Comparison of ENCODE assay signal across 21 cellular contexts in the genomic region with DNA sequence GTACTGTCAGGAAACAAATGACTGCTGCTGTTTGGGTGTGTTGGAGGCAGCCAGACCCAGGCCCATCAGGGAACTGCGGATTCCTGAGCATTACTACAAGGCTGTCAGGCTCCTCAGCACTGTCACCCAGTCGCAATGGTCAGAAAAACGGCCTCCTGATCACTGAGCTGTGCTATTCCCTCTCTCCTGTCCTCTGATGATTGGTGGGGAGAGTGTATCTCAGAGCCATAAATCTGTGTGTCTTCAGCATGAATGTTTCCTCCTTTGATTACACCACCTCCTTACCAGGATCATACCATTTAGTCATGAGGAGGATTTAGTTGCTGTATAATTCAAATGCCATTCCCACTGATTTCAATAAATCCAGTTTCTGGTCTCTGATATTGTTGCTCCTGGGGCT.
"Had no signal": no experiment of that assay in that cellular context is flagged by ENCODE, and none has a peak within 500 bp of the region (broad histone marks: within the 10 kb centered on the region; RNA-seq: fewer than 3 reads in every experiment).

No MANE protein-coding gene starts in this region.

- H3K27me3 Mint-ChIP-seq: activated naive CD4-positive, alpha-beta T cell treated with anti-CD3 and anti-CD28 coated beads, Interleukin-2, amount 10 ng/mL, durations not matched to agents 7 days and 5 days; activated naive CD8-positive, alpha-beta T cell treated with anti-CD3 and anti-CD28 coated beads, Interleukin-2, amount 50 U/mL, for 24 hours; stimulated activated naive CD8-positive, alpha-beta T cell treated with anti-CD3 and anti-CD28 coated beads, Interleukin-15, amount 100 ng/mL, for 72 hours had no signal

- FAIRE-seq: endometrium, frontal cortex had no signal

- H3K27ac Mint-ChIP-seq: activated naive CD4-positive, alpha-beta T cell treated with anti-CD3 and anti-CD28 coated beads, Interleukin-2, amount 10 ng/mL, durations not matched to agents 7 days and 5 days; activated naive CD8-positive, alpha-beta T cell treated with anti-CD3 and anti-CD28 coated beads, Interleukin-2, amount 50 U/mL, for 24 hours; natural killer cell treated with Interleukin-12 subunit alpha and Interleukin-12 subunit beta and Interleukin-15 and Interleukin-18, amount 100 ng/mL, for 72 hours; stimulated activated naive CD8-positive, alpha-beta T cell treated with anti-CD3 and anti-CD28 coated beads, Interleukin-15, amount 100 ng/mL, for 72 hours had no signal

- DNase-seq: activated CD8-positive, alpha-beta memory T cell treated with anti-CD3 and anti-CD28 coated beads for 24 hours; activated CD8-positive, alpha-beta memory T cell treated with anti-CD3 and anti-CD28 coated beads, Interleukin-2, amount 50 U/mL, for 48 hours; activated effector memory CD4-positive, alpha-beta T cell treated with Interleukin-2 at 50 U/mL for 16 hours; activated naive CD4-positive, alpha-beta T cell treated with anti-CD3 and anti-CD28 coated beads, Interleukin-2, amount 10 ng/mL, durations not matched to agents 7 days and 5 days; activated naive CD8-positive, alpha-beta T cell treated with anti-CD3 and anti-CD28 coated beads, Interleukin-2, amount 50 U/mL, for 24 hours; activated T-cell treated with anti-CD3 and anti-CD28 coated beads, Interleukin-2, amount 50 U/mL, for 48 hours; erythroblast; head of caudate nucleus; nucleus accumbens; stimulated activated naive CD8-positive, alpha-beta T cell treated with anti-CD3 and anti-CD28 coated beads, Interleukin-15, amount 100 ng/mL, for 72 hours; T-helper 1 cell; T-helper 9 cell; transverse colon had no signal

- H3K36me3 ChIP-seq: ascending aorta, suprapubic skin, transverse colon, vagina had no signal

- H3K4me3 Mint-ChIP-seq: activated naive CD4-positive, alpha-beta T cell treated with anti-CD3 and anti-CD28 coated beads, Interleukin-2, amount 10 ng/mL, durations not matched to agents 7 days and 5 days; activated naive CD8-positive, alpha-beta T cell treated with anti-CD3 and anti-CD28 coated beads, Interleukin-2, amount 50 U/mL, for 24 hours; natural killer cell treated with Interleukin-12 subunit alpha and Interleukin-12 subunit beta and Interleukin-15 and Interleukin-18, amount 100 ng/mL, for 72 hours; stimulated activated naive CD8-positive, alpha-beta T cell treated with anti-CD3 and anti-CD28 coated beads, Interleukin-15, amount 100 ng/mL, for 72 hours had no signal

- H3K4me1 ChIP-seq: ascending aorta, suprapubic skin, transverse colon, vagina had no signal

- H3K27ac ChIP-seq: ascending aorta, coronary artery, skin epidermis, suprapubic skin, transverse colon, vagina had no signal

- H3K36me3 Mint-ChIP-seq: activated naive CD4-positive, alpha-beta T cell treated with anti-CD3 and anti-CD28 coated beads, Interleukin-2, amount 10 ng/mL, durations not matched to agents 7 days and 5 days; natural killer cell treated with Interleukin-12 subunit alpha and Interleukin-12 subunit beta and Interleukin-15 and Interleukin-18, amount 100 ng/mL, for 72 hours had no signal

- H3K9me3 ChIP-seq: vagina had no signal

- H3K9me3 Mint-ChIP-seq: activated naive CD4-positive, alpha-beta T cell treated with anti-CD3 and anti-CD28 coated beads, Interleukin-2, amount 10 ng/mL, durations not matched to agents 7 days and 5 days; activated naive CD8-positive, alpha-beta T cell treated with anti-CD3 and anti-CD28 coated beads, Interleukin-2, amount 50 U/mL, for 24 hours; natural killer cell treated with Interleukin-12 subunit alpha and Interleukin-12 subunit beta and Interleukin-15 and Interleukin-18, amount 100 ng/mL, for 72 hours; stimulated activated naive CD8-positive, alpha-beta T cell treated with anti-CD3 and anti-CD28 coated beads, Interleukin-15, amount 100 ng/mL, for 72 hours had no signal

- H3K4me1 Mint-ChIP-seq: activated naive CD4-positive, alpha-beta T cell treated with anti-CD3 and anti-CD28 coated beads, Interleukin-2, amount 10 ng/mL, durations not matched to agents 7 days and 5 days; activated naive CD8-positive, alpha-beta T cell treated with anti-CD3 and anti-CD28 coated beads, Interleukin-2, amount 50 U/mL, for 24 hours; stimulated activated naive CD8-positive, alpha-beta T cell treated with anti-CD3 and anti-CD28 coated beads, Interleukin-15, amount 100 ng/mL, for 72 hours had no signal

- H3K4me3 ChIP-seq: ascending aorta, coronary artery, skin epidermis, suprapubic skin, transverse colon, vagina had no signal
